Comparison of ENCODE assay signal across 28 cellular contexts in the genomic region with DNA sequence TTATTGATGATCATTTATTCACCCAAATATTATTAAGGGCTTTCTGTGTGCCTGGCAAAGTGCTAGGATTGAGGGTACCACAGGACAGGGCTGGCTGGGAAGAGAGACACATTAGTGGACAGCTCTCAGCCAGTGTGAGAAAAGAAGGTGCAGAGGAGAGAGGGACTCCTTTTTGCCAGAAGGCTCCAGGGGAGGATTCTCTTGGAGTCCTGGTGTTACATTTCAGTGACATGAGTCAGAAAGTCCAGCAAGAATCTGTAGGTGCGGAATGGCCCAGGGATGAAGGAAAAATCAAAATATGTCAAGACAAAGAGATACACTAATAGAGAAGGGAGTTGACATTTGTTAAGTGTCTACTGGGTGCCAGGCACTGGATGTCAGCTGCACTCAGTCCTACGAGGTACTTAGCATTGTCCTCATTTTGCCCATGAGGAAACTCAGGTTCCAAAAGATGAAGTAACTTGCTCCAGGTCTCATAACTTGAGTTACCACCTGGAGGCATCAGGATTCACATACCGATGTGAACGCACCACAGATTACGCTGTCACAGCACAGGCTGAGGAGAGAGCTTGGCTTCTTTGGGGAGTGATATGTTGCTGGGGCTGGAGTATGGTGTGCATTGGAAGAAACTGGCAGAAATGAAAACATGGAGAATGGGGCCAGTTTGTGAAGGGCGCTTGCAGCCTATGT.
DNase-seq lines count a peak whose midpoint lies in the region; ATAC-seq and TF ChIP-seq lines count a peak whose summit lies in the region.
"Had no signal": no experiment of that assay in that cellular context is flagged by ENCODE, and none has a peak within 500 bp of the region (broad histone marks: within the 10 kb centered on the region; RNA-seq: fewer than 3 reads in every experiment).

No MANE protein-coding gene starts in this region.

- no peak overlapping the region for H2BK15ac ChIP-seq in mesenchymal stem cell (ENCODE audit: low read depth, poor library complexity, severe bottlenecking)

- H3K79me1 ChIP-seq in mesenchymal stem cell (replicated peaks; ENCODE audit: low read length, poor library complexity, severe bottlenecking) = no peaks in the 10 kb centered on the region

- H4K91ac ChIP-seq in mesenchymal stem cell (ENCODE audit: low read length) = no peak overlapping the region

- peak overlapping the region in 3 of 4 donors; percentile 3 to 47 (median 45) for H3K4me3 Mint-ChIP-seq in CD4-positive, CD25-positive, alpha-beta regulatory T cell
- H3K4me3 Mint-ChIP-seq: activated B cell treated with CpG ODN at 0.5 μM for 24 hours; activated CD8-positive, alpha-beta T cell treated with anti-CD3 and anti-CD28 coated beads for 36 hours; activated naive CD4-positive, alpha-beta T cell treated with anti-CD3 and anti-CD28 coated beads for 36 hours; activated T-cell treated with anti-CD3 and anti-CD28 coated beads, Interleukin-2, amount 50 U/mL, for 24 hours; CD14-positive monocyte; neural progenitor cell had no signal

- no peak overlapping the region for H2AFZ ChIP-seq in mesenchymal stem cell (ENCODE audit: low read depth, low read length)
- H2AFZ ChIP-seq: GM23248, neural progenitor cell had no signal

- H3K36me3 ChIP-seq in CD4-positive, CD25-positive, alpha-beta regulatory T cell (ENCODE audit: control insufficient read depth, insufficient read depth, low read length) = no peaks in the 10 kb centered on the region
- no peaks in the 10 kb centered on the region for H3K36me3 ChIP-seq in adipocyte (ENCODE audit: control insufficient read depth, insufficient read depth, low read length, severe bottlenecking)
- no peaks in the 10 kb centered on the region for H3K36me3 ChIP-seq in mesenchymal stem cell (ENCODE audit: control insufficient read depth in 1 of 2, insufficient read depth in 2 of 2, low read depth in 1 of 2, low read length in 2 of 2)
- no peaks in the 10 kb centered on the region for H3K36me3 ChIP-seq in stomach
- H3K36me3 ChIP-seq: brain microvascular endothelial cell, neural progenitor cell, spleen, vagina had no signal

- H2BK5ac ChIP-seq in mesenchymal stem cell (ENCODE audit: low read depth, low read length, poor library complexity, severe bottlenecking) = no peak overlapping the region

- TF ChIP-seq POLR2A in stomach (IDR thresholded peaks at IDR 0.05) = no peak

- no peak overlapping the region for H3K27ac ChIP-seq in CD4-positive, CD25-positive, alpha-beta regulatory T cell (ENCODE audit: insufficient read depth, low read length, poor library complexity, severe bottlenecking)
- no peak overlapping the region for H3K27ac ChIP-seq in mesenchymal stem cell (ENCODE audit: low read length, poor library complexity, severe bottlenecking)
- H3K27ac ChIP-seq in stomach = no peak overlapping the region
- H3K27ac ChIP-seq: brain microvascular endothelial cell, GM23248, neural progenitor cell, spleen, vagina had no signal

- no peak for DNase-seq in CD4-positive, CD25-positive, alpha-beta regulatory T cell
- DNase-seq in HT1080 (ENCODE audit: low read depth) = peak; percentile 48
- DNase-seq in adipocyte (ENCODE audit: low read depth) = peak; percentile 2
- DNase-seq in mesenchymal stem cell = peak; percentile 33
- no peak for DNase-seq in stomach
- DNase-seq in COR-L47 (lab: John Stamatoyannopoulos, UW) = no peak
- no peak for DNase-seq in NCI-H748 (lab: John Stamatoyannopoulos, UW; ENCODE audit: unreplicated experiment)
- DNase-seq: activated B cell treated with CpG ODN at 0.5 μM for 24 hours; activated CD8-positive, alpha-beta T cell treated with anti-CD3 and anti-CD28 coated beads for 36 hours; activated naive CD4-positive, alpha-beta T cell treated with anti-CD3 and anti-CD28 coated beads for 36 hours; activated T-cell treated with anti-CD3 and anti-CD28 coated beads, Interleukin-2, amount 50 U/mL, for 24 hours; brain microvascular endothelial cell; dermis blood vessel endothelial cell; DMS79 treated with DMSO at 0.1 percent for 48 hours; GM23248; left cardiac atrium; midbrain; NCI-H1092; NCI-H2081 treated with DMSO at 0.1 percent for 48 hours; NCI-H510A; SHP77 treated with DMSO at 0.1 percent for 48 hours; spleen; stimulated activated CD8-positive, alpha-beta memory T cell treated with anti-CD3 and anti-CD28 coated beads, Interleukin-4, amount 100 ng/mL, for 48 hours; substantia nigra had no signal

- H2BK12ac ChIP-seq in mesenchymal stem cell (ENCODE audit: low read length in 2 of 2) = no peak overlapping the region

- no peak overlapping the region for H3K18ac ChIP-seq in mesenchymal stem cell (ENCODE audit: low read depth in 1 of 2, low read length in 2 of 2)

- peaks cover 6% of the 10 kb centered on the region for H3K4me1 ChIP-seq in CD4-positive, CD25-positive, alpha-beta regulatory T cell (ENCODE audit: control insufficient read depth, insufficient read depth, low read length, poor library complexity, severe bottlenecking)
- H3K4me1 ChIP-seq in adipocyte (ENCODE audit: control insufficient read depth, insufficient read depth, low read length) (no peaks in the 10 kb centered on the region), mesenchymal stem cell (ENCODE audit: control insufficient read depth, insufficient read depth, low read depth, low read length) (peaks cover 5% of the 10 kb centered on the region), stomach (no peaks in the 10 kb centered on the region)
- H3K4me1 ChIP-seq: vagina had no signal

- 89% methylated on average over 6 of the region's 6 CpGs for WGBS in mesenchymal stem cell
- 71 to 83% (median 78%) methylated on average over 6 of the region's 6 CpGs for WGBS in stomach, 5 donors

- no peak overlapping the region for H3K14ac ChIP-seq in mesenchymal stem cell (ENCODE audit: low read length in 2 of 2)

- intact Hi-C loops in stomach (cut with DNase I; ENCODE audit: low total_unique reads) = no loop called here

- ATAC-seq in CD4-positive, CD25-positive, alpha-beta regulatory T cell (ENCODE audit: low read depth in 2 of 2) = no peak
- no peak for ATAC-seq in GM18520 (IDR thresholded peaks at IDR 0.05; ENCODE audit: unreplicated experiment)
- ATAC-seq: activated CD8-positive, alpha-beta T cell treated with anti-CD3 and anti-CD28 coated beads for 36 hours; left cardiac atrium had no signal

- H3K9ac ChIP-seq in adipocyte (ENCODE audit: low read length) (no peak overlapping the region), mesenchymal stem cell (ENCODE audit: low read length) (no peak overlapping the region)
- H3K9ac ChIP-seq: GM23248, neural progenitor cell had no signal

- H4K8ac ChIP-seq in mesenchymal stem cell (ENCODE audit: low read length) = no peak overlapping the region

- H3K9me3 Mint-ChIP-seq in CD4-positive, CD25-positive, alpha-beta regulatory T cell = no peaks in the 10 kb centered on the region
- H3K9me3 Mint-ChIP-seq: activated B cell treated with CpG ODN at 0.5 μM for 24 hours; activated CD8-positive, alpha-beta T cell treated with anti-CD3 and anti-CD28 coated beads for 36 hours; activated naive CD4-positive, alpha-beta T cell treated with anti-CD3 and anti-CD28 coated beads for 36 hours; activated T-cell treated with anti-CD3 and anti-CD28 coated beads, Interleukin-2, amount 50 U/mL, for 24 hours; neural progenitor cell had no signal

- peaks cover 24% of the 10 kb centered on the region for H3K27me3 Mint-ChIP-seq in CD4-positive, CD25-positive, alpha-beta regulatory T cell
- H3K27me3 Mint-ChIP-seq: activated CD8-positive, alpha-beta T cell treated with anti-CD3 and anti-CD28 coated beads for 36 hours; activated T-cell treated with anti-CD3 and anti-CD28 coated beads, Interleukin-2, amount 50 U/mL, for 24 hours had no signal

- no peaks in the 10 kb centered on the region for H3K27me3 ChIP-seq in CD4-positive, CD25-positive, alpha-beta regulatory T cell (ENCODE audit: control insufficient read depth, insufficient read depth, low read length)
- H3K27me3 ChIP-seq in adipocyte (replicated peaks; ENCODE audit: control insufficient read depth, insufficient read depth, low read length) = peaks cover 38% of the 10 kb centered on the region
- peaks cover 14 to 29% of the 10 kb centered on the region in 2 experiments for H3K27me3 ChIP-seq in mesenchymal stem cell (ENCODE audit: control insufficient read depth in 1 of 2, insufficient read depth in 1 of 2, low read length in 2 of 2)
- H3K27me3 ChIP-seq in stomach = peaks cover 0 to 4% (median 0%) of the 10 kb centered on the region in 3 donors
- H3K27me3 ChIP-seq: brain microvascular endothelial cell, neural progenitor cell, spleen, vagina had no signal

- no peak overlapping the region for H2AK5ac ChIP-seq in mesenchymal stem cell (ENCODE audit: low read length, severe bottlenecking)

- TF ChIP-seq EP300 in stomach (IDR thresholded peaks at IDR 0.05) = no peak

- H3K27ac Mint-ChIP-seq in CD4-positive, CD25-positive, alpha-beta regulatory T cell = peak overlapping the region; percentile 11 to 61 (median 27)
- H3K27ac Mint-ChIP-seq: activated B cell treated with CpG ODN at 0.5 μM for 24 hours; activated CD8-positive, alpha-beta T cell treated with anti-CD3 and anti-CD28 coated beads for 36 hours; activated naive CD4-positive, alpha-beta T cell treated with anti-CD3 and anti-CD28 coated beads for 36 hours; activated T-cell treated with anti-CD3 and anti-CD28 coated beads, Interleukin-2, amount 50 U/mL, for 24 hours; neural progenitor cell had no signal

- H2BK120ac ChIP-seq in mesenchymal stem cell (ENCODE audit: low read depth, low read length) = no peak overlapping the region

- no peak for TF ChIP-seq CTCF in stomach (IDR thresholded peaks at IDR 0.05)

- no peaks in the 10 kb centered on the region for H3K9me3 ChIP-seq in CD4-positive, CD25-positive, alpha-beta regulatory T cell (ENCODE audit: control insufficient read depth in 2 of 2, low read length in 2 of 2)
- no peaks in the 10 kb centered on the region for H3K9me3 ChIP-seq in adipocyte (ENCODE audit: control insufficient read depth, low read length)
- H3K9me3 ChIP-seq in mesenchymal stem cell (ENCODE audit: control insufficient read depth, low read length) = no peaks in the 10 kb centered on the region
- H3K9me3 ChIP-seq in stomach = no peaks in the 10 kb centered on the region
- H3K9me3 ChIP-seq: spleen, vagina had no signal

- H3K4me2 ChIP-seq in mesenchymal stem cell (ENCODE audit: low read length, poor library complexity, severe bottlenecking) = no peak overlapping the region
- H3K4me2 ChIP-seq: neural progenitor cell had no signal

- peaks cover 20 to 82% (median 40%) of the 10 kb centered on the region in 4 donors for H3K4me1 Mint-ChIP-seq in CD4-positive, CD25-positive, alpha-beta regulatory T cell
- H3K4me1 Mint-ChIP-seq: activated B cell treated with CpG ODN at 0.5 μM for 24 hours, CD14-positive monocyte had no signal

- no peak overlapping the region for H3K4me3 ChIP-seq in CD4-positive, CD25-positive, alpha-beta regulatory T cell (ENCODE audit: low read depth, low read length)
- H3K4me3 ChIP-seq in adipocyte (ENCODE audit: low read length) = no peak overlapping the region
- no peak overlapping the region for H3K4me3 ChIP-seq in mesenchymal stem cell (ENCODE audit: insufficient read depth in 1 of 2, low read depth in 1 of 2, low read length in 2 of 2)
- H3K4me3 ChIP-seq in stomach = no peak overlapping the region
- H3K4me3 ChIP-seq: GM23248, neural progenitor cell, spleen, vagina had no signal

- no peak overlapping the region for H3K23ac ChIP-seq in mesenchymal stem cell (ENCODE audit: low read length in 2 of 2)

- no peaks in the 10 kb centered on the region for H3K36me3 Mint-ChIP-seq in CD4-positive, CD25-positive, alpha-beta regulatory T cell
- H3K36me3 Mint-ChIP-seq: CD14-positive monocyte, neural progenitor cell had no signal

- no peak overlapping the region for H3K4ac ChIP-seq in mesenchymal stem cell (ENCODE audit: low read depth in 1 of 2, low read length in 2 of 2)

Comparison
In these comparisons a context has a peak if more than half of its experiments do, and no peak if none do; other contexts are left out.
1. DNase-seq: peak in HT1080 (single experiment), adipocyte (single experiment) and mesenchymal stem cell (single experiment); none in CD4-positive, CD25-positive, alpha-beta regulatory T cell (0 of 3), stomach (single experiment), COR-L47 (single experiment) and NCI-H748 (single experiment).